In genomic region chr3:33218446-33219174, GRCh38 we compare ENCODE assay signal across 9 cellular contexts. TPM values are rescaled to one million over a fixed set of nuclear protein-coding genes. Genes with fewer than 3 reads are reported as not detected.
DNase-seq lines count a peak whose midpoint lies in the region; ATAC-seq and TF ChIP-seq lines count a peak whose summit lies in the region.
"Had no signal": no experiment of that assay in that cellular context is flagged by ENCODE, and none has a peak within 500 bp of the region (broad histone marks: within the 10 kb centered on the region; RNA-seq: fewer than 3 reads in every experiment).

Gene SUSD5, minus strand, starts transcription at chr3:33218810. Its CDS starts 13 bp downstream, at chr3:33218797.

- peaks cover 5% of the 10 kb centered on the region for H3K4me1 Mint-ChIP-seq in memory B cell

- peak within 1 kb of the TSS; percentile 39 for H3K4me3 Mint-ChIP-seq in memory B cell
- H3K4me3 Mint-ChIP-seq: dendritic cell treated with granulocyte-macrophage colony-stimulating factor and Interleukin-4, amounts not matched to agents 40 ng/mL and 50 ng/mL, for 4 days had no signal

- no peaks in the 10 kb centered on the region for H3K9me3 Mint-ChIP-seq in memory B cell
- H3K9me3 Mint-ChIP-seq: dendritic cell treated with granulocyte-macrophage colony-stimulating factor and Interleukin-4, amounts not matched to agents 40 ng/mL and 50 ng/mL, for 4 days had no signal

- no peak for TF ChIP-seq RAD21 in Ishikawa (IDR thresholded peaks at IDR 0.05; ENCODE audit: low read depth)

- intact Hi-C loops in uterus (cut with DNase I; ENCODE audit: low total_unique reads) = no loop called here

- H3K27ac Mint-ChIP-seq in memory B cell = peak within 1 kb of the TSS; percentile 36
- H3K27ac Mint-ChIP-seq: dendritic cell treated with granulocyte-macrophage colony-stimulating factor and Interleukin-4, amounts not matched to agents 40 ng/mL and 50 ng/mL, for 4 days had no signal

- peak; percentile 7 for DNase-seq in Ammon's horn (ENCODE audit: low spot score)
- DNase-seq in coronary artery (ENCODE audit: low spot score) = peak; percentile 77
- DNase-seq in memory B cell (ENCODE audit: low spot score in 2 of 2) = peak in 1 of 2 donors; percentile 25
- no peak for DNase-seq in uterus
- no peak for DNase-seq in activated CD4-positive, CD25-positive, alpha-beta regulatory T cell (lab: John Stamatoyannopoulos, UW)
- no peak for DNase-seq in NCI-H1694 treated with DMSO at 0.1 percent for 48 hours (lab: John Stamatoyannopoulos, UW)
- no peak for DNase-seq in NCI-H187 (lab: John Stamatoyannopoulos, UW)

- no peak for TF ChIP-seq EP300 in Ishikawa (IDR thresholded peaks at IDR 0.05; ENCODE audit: borderline replicate concordance)

- no peak for TF ChIP-seq POLR2A in uterus (IDR thresholded peaks at IDR 0.05)

- TF ChIP-seq CTCF in coronary artery (IDR thresholded peaks at IDR 0.05) (no peak), uterus (IDR thresholded peaks at IDR 0.05) (no peak)

- H3K4me3 ChIP-seq in coronary artery = peak within 1 kb of the TSS; percentile 79
- peak within 1 kb of the TSS; percentile 19 to 21 for H3K4me3 ChIP-seq in uterus

- no peaks in the 10 kb centered on the region for H3K36me3 Mint-ChIP-seq in memory B cell

- H3K4me1 ChIP-seq in uterus = peaks cover 0 to 4% of the 10 kb centered on the region in 2 donors

- peaks cover 19% of the 10 kb centered on the region for H3K27me3 Mint-ChIP-seq in memory B cell

- no peak for ATAC-seq in memory B cell (ENCODE audit: low read depth)

- no peaks in the 10 kb centered on the region for H3K27me3 ChIP-seq in uterus

- H3K27ac ChIP-seq in coronary artery = peak within 1 kb of the TSS; percentile 79 to 89
- no peak within 1 kb of the TSS for H3K27ac ChIP-seq in uterus

- no peaks in the 10 kb centered on the region for H3K9me3 ChIP-seq in uterus

- no peaks in the 10 kb centered on the region for H3K36me3 ChIP-seq in uterus

TF ChIP-seq in Ishikawa, 13 proteins besides CTCF, POLR2A, EP300 and RAD21:
- no peak for TF ChIP-seq FOXM1 (IDR thresholded peaks at IDR 0.05; ENCODE audit: borderline replicate concordance, low read depth)
- 0 out of 2 replicates have a peak, but pooled peaks have one; percentile 8 for TF ChIP-seq USF1 (IDR thresholded peaks at IDR 0.05)
- peak; percentile 52; the same call in 1 of the 2 replicates for TF ChIP-seq MAX (IDR thresholded peaks at IDR 0.05)
- TF ChIP-seq REST (IDR thresholded peaks at IDR 0.05; ENCODE audit: low read depth) = no peak
- peak; percentile 76; the same call in 1 of the 2 replicates for TF ChIP-seq ZBTB7A (IDR thresholded peaks at IDR 0.05; ENCODE audit: low read depth)

RNA-seq across cellular contexts. Expression of gene SUSD5, which starts in this region (rescaled TPM):
- total RNA-seq in uterus = 10 to 100 TPM in 1 of 4 donors, 1 to 10 TPM in 3; 2.6 to 11.8 (median 6.9) TPM

Comparison
In these comparisons a context has a peak if more than half of its experiments do, and no peak if none do; other contexts are left out.
1. DNase-seq: peak in Ammon's horn (single experiment) and coronary artery (single experiment); none in uterus (0 of 2), activated CD4-positive, CD25-positive, alpha-beta regulatory T cell (0 of 4), NCI-H1694 treated with DMSO at 0.1 percent for 48 hours (single experiment) and NCI-H187 (0 of 2).
2. H3K27ac ChIP-seq: peak in coronary artery (2 of 2); none in uterus (0 of 2).